ENCODE assay signal across 8 cellular contexts in genomic region chr11:74748211-74749126, GRCh38. TPM values are rescaled to one million over a fixed set of nuclear protein-coding genes. Genes with fewer than 3 reads are reported as not detected.
DNase-seq lines count a peak whose midpoint lies in the region; ATAC-seq and TF ChIP-seq lines count a peak whose summit lies in the region.

Gene RNF169, plus strand, starts transcription at chr11:74748849. Its CDS starts 32 bp downstream, at chr11:74748881.

- H3K4me1 ChIP-seq in right atrium auricular region (peaks cover 0 to 31% of the 10 kb centered on the region in 2 donors), uterus (peaks cover 0 to 8% of the 10 kb centered on the region in 2 donors)

- H3K4me3 ChIP-seq in right atrium auricular region (peak within 1 kb of the TSS; percentile 86 to 99), uterus (peak within 1 kb of the TSS; percentile 88 to 93)

- DNase-seq in NCI-H187 (lab: John Stamatoyannopoulos, UW) (peak; percentile 88 to 92), T-helper 2 cell (peak; percentile 63 to 96 (median 84)), right atrium auricular region (ENCODE audit: low spot score) (peak; percentile 97), pulmonary artery endothelial cell (ENCODE audit: low read depth, low spot score) (peak; percentile 93), uterus (peak; percentile 92 to 96)

- peak; percentile 80 to 81 for TF ChIP-seq POLR2A in uterus (IDR thresholded peaks at IDR 0.05)

- intact Hi-C loops in uterus (cut with DNase I; ENCODE audit: low total_unique reads): no loop called here

- H3K36me3 ChIP-seq in right atrium auricular region (no peaks in the 10 kb centered on the region), uterus (no peaks in the 10 kb centered on the region)

- H3K27ac ChIP-seq in angular gyrus (ENCODE audit: low read depth, low read length) (peak within 1 kb of the TSS; percentile 93), right atrium auricular region (peak within 1 kb of the TSS; percentile 91 to 92), uterus (peak within 1 kb of the TSS; percentile 96 to 97)

- TF ChIP-seq CTCF in right atrium auricular region (IDR thresholded peaks at IDR 0.05) (no peak), uterus (IDR thresholded peaks at IDR 0.05) (peak in 1 of 4 experiments; percentile 11)

- ATAC-seq in GM18498 (IDR thresholded peaks at IDR 0.05; ENCODE audit: unreplicated experiment) (peak; percentile 96), HG02938 (IDR thresholded peaks at IDR 0.05; ENCODE audit: unreplicated experiment) (peak; percentile 96)

- H3K9me3 ChIP-seq in right atrium auricular region (no peaks in the 10 kb centered on the region), uterus (no peaks in the 10 kb centered on the region)

- no peaks in the 10 kb centered on the region for H3K27me3 ChIP-seq in right atrium auricular region
- no peaks in the 10 kb centered on the region for H3K27me3 ChIP-seq in uterus

RNA-seq across cellular contexts. Expression of gene RNF169, which starts in this region (rescaled TPM):
- 10 to 100 TPM; 10.6 to 10.7 TPM for total RNA-seq in right atrium auricular region
- 20.9 and 34.0 TPM in 2 replicates for total RNA-seq in pulmonary artery endothelial cell
- total RNA-seq in uterus: 10 to 100 TPM; 15.0 to 42.4 (median 25.0) TPM

Comparison
In these comparisons a context has a peak if more than half of its experiments do, and no peak if none do; other contexts are left out.
1. Peak in every context shown above with its lines: DNase-seq, ATAC-seq, H3K4me3 ChIP-seq and H3K27ac ChIP-seq.